2 cellular contexts compared by ENCODE assay signal in the genomic region with DNA sequence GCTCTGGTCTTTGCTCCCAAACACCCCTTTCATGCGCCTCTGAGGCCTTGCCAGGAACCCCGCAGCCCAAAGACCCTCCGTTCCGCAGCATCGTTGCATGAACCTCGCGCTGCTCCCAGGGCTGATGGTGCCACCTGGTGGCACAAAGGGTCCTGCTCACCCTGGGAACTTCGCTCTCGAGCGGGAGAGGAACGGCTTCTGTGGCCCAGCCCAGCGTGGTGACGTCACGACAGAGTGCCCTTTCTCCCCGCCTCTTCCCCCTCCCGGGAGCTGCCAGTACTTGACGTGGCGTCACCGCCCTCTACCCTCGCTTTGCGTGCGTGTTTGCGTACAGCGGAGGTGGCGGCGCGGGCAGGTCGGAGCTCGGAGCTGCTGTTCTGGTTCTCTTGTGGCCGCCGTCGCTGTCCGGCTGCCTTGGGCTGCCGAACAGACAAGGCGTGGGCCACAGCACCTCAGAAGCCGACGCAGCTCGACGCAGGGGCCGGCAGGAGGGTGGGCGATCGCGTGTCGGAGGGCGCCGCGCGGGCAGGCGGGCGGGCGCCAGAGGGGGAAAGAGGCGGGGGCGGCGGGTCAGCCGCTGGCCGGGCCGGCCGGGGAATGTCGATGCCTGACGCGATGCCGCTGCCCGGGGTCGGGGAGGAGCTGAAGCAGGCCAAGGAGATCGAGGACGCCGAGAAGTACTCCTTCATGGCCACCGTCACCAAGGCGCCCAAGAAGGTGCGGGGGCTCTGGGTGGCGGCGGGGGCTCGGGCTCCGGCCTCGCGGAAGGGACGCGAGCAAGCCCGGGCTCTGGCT.
TF ChIP-seq lines count a peak whose summit lies in the region.

A gene (plus strand): TSS at position 310 of the 795 bp plus-strand sequence. CDS start 288 bp downstream, at position 598.

TF ChIP-seq in A549, 52 proteins besides CTCF, POLR2A, EP300 and RAD21:
- TF ChIP-seq, protein P1, sequence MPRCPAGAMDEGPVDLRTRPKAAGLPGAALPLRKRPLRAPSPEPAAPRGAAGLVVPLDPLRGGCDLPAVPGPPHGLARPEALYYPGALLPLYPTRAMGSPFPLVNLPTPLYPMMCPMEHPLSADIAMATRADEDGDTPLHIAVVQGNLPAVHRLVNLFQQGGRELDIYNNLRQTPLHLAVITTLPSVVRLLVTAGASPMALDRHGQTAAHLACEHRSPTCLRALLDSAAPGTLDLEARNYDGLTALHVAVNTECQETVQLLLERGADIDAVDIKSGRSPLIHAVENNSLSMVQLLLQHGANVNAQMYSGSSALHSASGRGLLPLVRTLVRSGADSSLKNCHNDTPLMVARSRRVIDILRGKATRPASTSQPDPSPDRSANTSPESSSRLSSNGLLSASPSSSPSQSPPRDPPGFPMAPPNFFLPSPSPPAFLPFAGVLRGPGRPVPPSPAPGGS (IDR thresholded peaks at IDR 0.05) = peak; percentile 72; the same call in 1 of the 3 replicates
- TF ChIP-seq JUN (IDR thresholded peaks at IDR 0.05) (peak; percentile 51 to 68; a peak in 2 of 5 replicates), SMC3 (IDR thresholded peaks at IDR 0.05) (peak; percentile 99), HDAC2 (IDR thresholded peaks at IDR 0.05) (no peak), MAZ (IDR thresholded peaks at IDR 0.05; ENCODE audit: borderline replicate concordance, low read depth, low read length) (peak; percentile 95; the same call in 1 of the 2 replicates), PHF8 (IDR thresholded peaks at IDR 0.05; ENCODE audit: borderline replicate concordance, low read depth) (peak; percentile 76; the same call in 1 of the 2 replicates)

TF ChIP-seq in K562, 482 proteins besides CTCF, POLR2A, EP300 and RAD21 (continued from another document and continues in another):
- TF ChIP-seq, protein P2, sequence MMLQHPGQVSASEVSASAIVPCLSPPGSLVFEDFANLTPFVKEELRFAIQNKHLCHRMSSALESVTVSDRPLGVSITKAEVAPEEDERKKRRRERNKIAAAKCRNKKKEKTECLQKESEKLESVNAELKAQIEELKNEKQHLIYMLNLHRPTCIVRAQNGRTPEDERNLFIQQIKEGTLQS (IDR thresholded peaks at IDR 0.05) = peak; percentile 99
- TF ChIP-seq, protein P2 (CRISPR knock-in tag; conservative IDR thresholded peaks at IDR 0.05) = peak; percentile 81
- TF ChIP-seq JUND (IDR thresholded peaks at IDR 0.05; ENCODE audit: borderline replicate concordance, low read depth, low read length) (peak; percentile 91), JUND (tag; IDR thresholded peaks at IDR 0.05; ENCODE audit: borderline replicate concordance, low read depth, low read length) (peak; percentile 92), PHF20 (IDR thresholded peaks at IDR 0.05; ENCODE audit: partially characterized antibody) (peak; percentile 19), ZNF175 (CRISPR knock-in tag; IDR thresholded peaks at IDR 0.05; ENCODE audit: low read depth) (peak; percentile 77), ATF1 (CRISPR knock-in tag; IDR thresholded peaks at IDR 0.05) (peak; percentile 87), ATF1 (tag; IDR thresholded peaks at IDR 0.05) (peak; percentile 100), NRF1 (conservative IDR thresholded peaks at IDR 0.05 in 1 of 2, IDR thresholded peaks at IDR 0.05 in 1 of 2) (peak; percentile 77 to 83), ZNF431 (CRISPR knock-in tag; IDR thresholded peaks at IDR 0.05) (peak; percentile 88), C11orf30 (IDR thresholded peaks at IDR 0.05; ENCODE audit: low read depth) (peak; percentile 48), STAG1 (CRISPR knock-in tag; IDR thresholded peaks at IDR 0.05; ENCODE audit: borderline replicate concordance) (peak; percentile 99), TRIM28 (IDR thresholded peaks at IDR 0.05) (no peak), CREM (IDR thresholded peaks at IDR 0.05; ENCODE audit: low read depth) (peak; percentile 99), POLR2G (IDR thresholded peaks at IDR 0.05; ENCODE audit: low read depth, low read length) (peak; percentile 99), NEUROD1 (IDR thresholded peaks at IDR 0.05; ENCODE audit: borderline replicate concordance, low read depth, low read length, partially characterized antibody) (peak; percentile 61), ZNF274 (IDR thresholded peaks at IDR 0.05; ENCODE audit: borderline replicate concordance, low read depth, low read length) (no peak), BRF1 (IDR thresholded peaks at IDR 0.05; ENCODE audit: borderline replicate concordance, extremely low read depth, insufficient read length) (no peak)
- TF ChIP-seq, protein P3, sequence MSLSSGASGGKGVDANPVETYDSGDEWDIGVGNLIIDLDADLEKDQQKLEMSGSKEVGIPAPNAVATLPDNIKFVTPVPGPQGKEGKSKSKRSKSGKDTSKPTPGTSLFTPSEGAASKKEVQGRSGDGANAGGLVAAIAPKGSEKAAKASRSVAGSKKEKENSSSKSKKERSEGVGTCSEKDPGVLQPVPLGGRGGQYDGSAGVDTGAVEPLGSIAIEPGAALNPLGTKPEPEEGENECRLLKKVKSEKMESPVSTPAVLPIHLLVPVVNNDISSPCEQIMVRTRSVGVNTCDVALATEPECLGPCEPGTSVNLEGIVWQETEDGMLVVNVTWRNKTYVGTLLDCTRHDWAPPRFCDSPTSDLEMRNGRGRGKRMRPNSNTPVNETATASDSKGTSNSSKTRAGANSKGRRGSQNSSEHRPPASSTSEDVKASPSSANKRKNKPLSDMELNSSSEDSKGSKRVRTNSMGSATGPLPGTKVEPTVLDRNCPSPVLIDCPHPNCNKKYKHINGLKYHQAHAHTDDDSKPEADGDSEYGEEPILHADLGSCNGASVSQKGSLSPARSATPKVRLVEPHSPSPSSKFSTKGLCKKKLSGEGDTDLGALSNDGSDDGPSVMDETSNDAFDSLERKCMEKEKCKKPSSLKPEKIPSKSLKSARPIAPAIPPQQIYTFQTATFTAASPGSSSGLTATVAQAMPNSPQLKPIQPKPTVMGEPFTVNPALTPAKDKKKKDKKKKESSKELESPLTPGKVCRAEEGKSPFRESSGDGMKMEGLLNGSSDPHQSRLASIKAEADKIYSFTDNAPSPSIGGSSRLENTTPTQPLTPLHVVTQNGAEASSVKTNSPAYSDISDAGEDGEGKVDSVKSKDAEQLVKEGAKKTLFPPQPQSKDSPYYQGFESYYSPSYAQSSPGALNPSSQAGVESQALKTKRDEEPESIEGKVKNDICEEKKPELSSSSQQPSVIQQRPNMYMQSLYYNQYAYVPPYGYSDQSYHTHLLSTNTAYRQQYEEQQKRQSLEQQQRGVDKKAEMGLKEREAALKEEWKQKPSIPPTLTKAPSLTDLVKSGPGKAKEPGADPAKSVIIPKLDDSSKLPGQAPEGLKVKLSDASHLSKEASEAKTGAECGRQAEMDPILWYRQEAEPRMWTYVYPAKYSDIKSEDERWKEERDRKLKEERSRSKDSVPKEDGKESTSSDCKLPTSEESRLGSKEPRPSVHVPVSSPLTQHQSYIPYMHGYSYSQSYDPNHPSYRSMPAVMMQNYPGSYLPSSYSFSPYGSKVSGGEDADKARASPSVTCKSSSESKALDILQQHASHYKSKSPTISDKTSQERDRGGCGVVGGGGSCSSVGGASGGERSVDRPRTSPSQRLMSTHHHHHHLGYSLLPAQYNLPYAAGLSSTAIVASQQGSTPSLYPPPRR (CRISPR knock-in tag; IDR thresholded peaks at IDR 0.05; ENCODE audit: borderline replicate concordance) = 0 out of 2 replicates have a peak, but pooled peaks have one; percentile 69
- TF ChIP-seq, protein P4, sequence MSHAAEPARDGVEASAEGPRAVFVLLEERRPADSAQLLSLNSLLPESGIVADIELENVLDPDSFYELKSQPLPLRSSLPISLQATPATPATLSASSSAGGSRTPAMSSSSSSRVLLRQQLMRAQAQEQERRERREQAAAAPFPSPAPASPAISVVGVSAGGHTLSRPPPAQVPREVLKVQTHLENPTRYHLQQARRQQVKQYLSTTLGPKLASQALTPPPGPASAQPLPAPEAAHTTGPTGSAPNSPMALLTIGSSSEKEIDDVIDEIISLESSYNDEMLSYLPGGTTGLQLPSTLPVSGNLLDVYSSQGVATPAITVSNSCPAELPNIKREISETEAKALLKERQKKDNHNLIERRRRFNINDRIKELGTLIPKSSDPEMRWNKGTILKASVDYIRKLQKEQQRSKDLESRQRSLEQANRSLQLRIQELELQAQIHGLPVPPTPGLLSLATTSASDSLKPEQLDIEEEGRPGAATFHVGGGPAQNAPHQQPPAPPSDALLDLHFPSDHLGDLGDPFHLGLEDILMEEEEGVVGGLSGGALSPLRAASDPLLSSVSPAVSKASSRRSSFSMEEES (CRISPR knock-in tag; IDR thresholded peaks at IDR 0.05) = 0 out of 2 replicates have a peak, but pooled peaks have one; percentile 11
- TF ChIP-seq, protein P5, sequence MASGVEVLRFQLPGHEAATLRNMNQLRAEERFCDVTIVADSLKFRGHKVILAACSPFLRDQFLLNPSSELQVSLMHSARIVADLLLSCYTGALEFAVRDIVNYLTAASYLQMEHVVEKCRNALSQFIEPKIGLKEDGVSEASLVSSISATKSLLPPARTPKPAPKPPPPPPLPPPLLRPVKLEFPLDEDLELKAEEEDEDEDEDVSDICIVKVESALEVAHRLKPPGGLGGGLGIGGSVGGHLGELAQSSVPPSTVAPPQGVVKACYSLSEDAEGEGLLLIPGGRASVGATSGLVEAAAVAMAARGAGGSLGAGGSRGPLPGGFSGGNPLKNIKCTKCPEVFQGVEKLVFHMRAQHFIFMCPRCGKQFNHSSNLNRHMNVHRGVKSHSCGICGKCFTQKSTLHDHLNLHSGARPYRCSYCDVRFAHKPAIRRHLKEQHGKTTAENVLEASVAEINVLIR (CRISPR knock-in tag; IDR thresholded peaks at IDR 0.05) = peak; percentile 94
- TF ChIP-seq, protein P6, sequence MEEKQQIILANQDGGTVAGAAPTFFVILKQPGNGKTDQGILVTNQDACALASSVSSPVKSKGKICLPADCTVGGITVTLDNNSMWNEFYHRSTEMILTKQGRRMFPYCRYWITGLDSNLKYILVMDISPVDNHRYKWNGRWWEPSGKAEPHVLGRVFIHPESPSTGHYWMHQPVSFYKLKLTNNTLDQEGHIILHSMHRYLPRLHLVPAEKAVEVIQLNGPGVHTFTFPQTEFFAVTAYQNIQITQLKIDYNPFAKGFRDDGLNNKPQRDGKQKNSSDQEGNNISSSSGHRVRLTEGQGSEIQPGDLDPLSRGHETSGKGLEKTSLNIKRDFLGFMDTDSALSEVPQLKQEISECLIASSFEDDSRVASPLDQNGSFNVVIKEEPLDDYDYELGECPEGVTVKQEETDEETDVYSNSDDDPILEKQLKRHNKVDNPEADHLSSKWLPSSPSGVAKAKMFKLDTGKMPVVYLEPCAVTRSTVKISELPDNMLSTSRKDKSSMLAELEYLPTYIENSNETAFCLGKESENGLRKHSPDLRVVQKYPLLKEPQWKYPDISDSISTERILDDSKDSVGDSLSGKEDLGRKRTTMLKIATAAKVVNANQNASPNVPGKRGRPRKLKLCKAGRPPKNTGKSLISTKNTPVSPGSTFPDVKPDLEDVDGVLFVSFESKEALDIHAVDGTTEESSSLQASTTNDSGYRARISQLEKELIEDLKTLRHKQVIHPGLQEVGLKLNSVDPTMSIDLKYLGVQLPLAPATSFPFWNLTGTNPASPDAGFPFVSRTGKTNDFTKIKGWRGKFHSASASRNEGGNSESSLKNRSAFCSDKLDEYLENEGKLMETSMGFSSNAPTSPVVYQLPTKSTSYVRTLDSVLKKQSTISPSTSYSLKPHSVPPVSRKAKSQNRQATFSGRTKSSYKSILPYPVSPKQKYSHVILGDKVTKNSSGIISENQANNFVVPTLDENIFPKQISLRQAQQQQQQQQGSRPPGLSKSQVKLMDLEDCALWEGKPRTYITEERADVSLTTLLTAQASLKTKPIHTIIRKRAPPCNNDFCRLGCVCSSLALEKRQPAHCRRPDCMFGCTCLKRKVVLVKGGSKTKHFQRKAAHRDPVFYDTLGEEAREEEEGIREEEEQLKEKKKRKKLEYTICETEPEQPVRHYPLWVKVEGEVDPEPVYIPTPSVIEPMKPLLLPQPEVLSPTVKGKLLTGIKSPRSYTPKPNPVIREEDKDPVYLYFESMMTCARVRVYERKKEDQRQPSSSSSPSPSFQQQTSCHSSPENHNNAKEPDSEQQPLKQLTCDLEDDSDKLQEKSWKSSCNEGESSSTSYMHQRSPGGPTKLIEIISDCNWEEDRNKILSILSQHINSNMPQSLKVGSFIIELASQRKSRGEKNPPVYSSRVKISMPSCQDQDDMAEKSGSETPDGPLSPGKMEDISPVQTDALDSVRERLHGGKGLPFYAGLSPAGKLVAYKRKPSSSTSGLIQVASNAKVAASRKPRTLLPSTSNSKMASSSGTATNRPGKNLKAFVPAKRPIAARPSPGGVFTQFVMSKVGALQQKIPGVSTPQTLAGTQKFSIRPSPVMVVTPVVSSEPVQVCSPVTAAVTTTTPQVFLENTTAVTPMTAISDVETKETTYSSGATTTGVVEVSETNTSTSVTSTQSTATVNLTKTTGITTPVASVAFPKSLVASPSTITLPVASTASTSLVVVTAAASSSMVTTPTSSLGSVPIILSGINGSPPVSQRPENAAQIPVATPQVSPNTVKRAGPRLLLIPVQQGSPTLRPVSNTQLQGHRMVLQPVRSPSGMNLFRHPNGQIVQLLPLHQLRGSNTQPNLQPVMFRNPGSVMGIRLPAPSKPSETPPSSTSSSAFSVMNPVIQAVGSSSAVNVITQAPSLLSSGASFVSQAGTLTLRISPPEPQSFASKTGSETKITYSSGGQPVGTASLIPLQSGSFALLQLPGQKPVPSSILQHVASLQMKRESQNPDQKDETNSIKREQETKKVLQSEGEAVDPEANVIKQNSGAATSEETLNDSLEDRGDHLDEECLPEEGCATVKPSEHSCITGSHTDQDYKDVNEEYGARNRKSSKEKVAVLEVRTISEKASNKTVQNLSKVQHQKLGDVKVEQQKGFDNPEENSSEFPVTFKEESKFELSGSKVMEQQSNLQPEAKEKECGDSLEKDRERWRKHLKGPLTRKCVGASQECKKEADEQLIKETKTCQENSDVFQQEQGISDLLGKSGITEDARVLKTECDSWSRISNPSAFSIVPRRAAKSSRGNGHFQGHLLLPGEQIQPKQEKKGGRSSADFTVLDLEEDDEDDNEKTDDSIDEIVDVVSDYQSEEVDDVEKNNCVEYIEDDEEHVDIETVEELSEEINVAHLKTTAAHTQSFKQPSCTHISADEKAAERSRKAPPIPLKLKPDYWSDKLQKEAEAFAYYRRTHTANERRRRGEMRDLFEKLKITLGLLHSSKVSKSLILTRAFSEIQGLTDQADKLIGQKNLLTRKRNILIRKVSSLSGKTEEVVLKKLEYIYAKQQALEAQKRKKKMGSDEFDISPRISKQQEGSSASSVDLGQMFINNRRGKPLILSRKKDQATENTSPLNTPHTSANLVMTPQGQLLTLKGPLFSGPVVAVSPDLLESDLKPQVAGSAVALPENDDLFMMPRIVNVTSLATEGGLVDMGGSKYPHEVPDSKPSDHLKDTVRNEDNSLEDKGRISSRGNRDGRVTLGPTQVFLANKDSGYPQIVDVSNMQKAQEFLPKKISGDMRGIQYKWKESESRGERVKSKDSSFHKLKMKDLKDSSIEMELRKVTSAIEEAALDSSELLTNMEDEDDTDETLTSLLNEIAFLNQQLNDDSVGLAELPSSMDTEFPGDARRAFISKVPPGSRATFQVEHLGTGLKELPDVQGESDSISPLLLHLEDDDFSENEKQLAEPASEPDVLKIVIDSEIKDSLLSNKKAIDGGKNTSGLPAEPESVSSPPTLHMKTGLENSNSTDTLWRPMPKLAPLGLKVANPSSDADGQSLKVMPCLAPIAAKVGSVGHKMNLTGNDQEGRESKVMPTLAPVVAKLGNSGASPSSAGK (IDR thresholded peaks at IDR 0.05) = peak; percentile 87
- TF ChIP-seq, protein P7, sequence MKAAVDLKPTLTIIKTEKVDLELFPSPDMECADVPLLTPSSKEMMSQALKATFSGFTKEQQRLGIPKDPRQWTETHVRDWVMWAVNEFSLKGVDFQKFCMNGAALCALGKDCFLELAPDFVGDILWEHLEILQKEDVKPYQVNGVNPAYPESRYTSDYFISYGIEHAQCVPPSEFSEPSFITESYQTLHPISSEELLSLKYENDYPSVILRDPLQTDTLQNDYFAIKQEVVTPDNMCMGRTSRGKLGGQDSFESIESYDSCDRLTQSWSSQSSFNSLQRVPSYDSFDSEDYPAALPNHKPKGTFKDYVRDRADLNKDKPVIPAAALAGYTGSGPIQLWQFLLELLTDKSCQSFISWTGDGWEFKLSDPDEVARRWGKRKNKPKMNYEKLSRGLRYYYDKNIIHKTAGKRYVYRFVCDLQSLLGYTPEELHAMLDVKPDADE (conservative IDR thresholded peaks at IDR 0.05; ENCODE audit: control insufficient read depth, low read depth, low read length) = peak; percentile 61
